Comparison of ENCODE assay signal across 8 cellular contexts in genomic region chr19:40609561-40610395, GRCh38. TPM values are rescaled to one million over a fixed set of nuclear protein-coding genes. Genes with fewer than 3 reads are reported as not detected.
DNase-seq lines count a peak whose midpoint lies in the region; ATAC-seq and TF ChIP-seq lines count a peak whose summit lies in the region.

No MANE protein-coding gene starts in this region.

- peaks cover 39% of the 10 kb centered on the region for H3K4me1 Mint-ChIP-seq in chondrocyte (ENCODE audit: low read depth)

- peak overlapping the region; percentile 67 for H3K27ac Mint-ChIP-seq in chondrocyte (ENCODE audit: unreplicated experiment)

- no peaks in the 10 kb centered on the region for H3K27me3 Mint-ChIP-seq in chondrocyte (ENCODE audit: low read depth)

- DNase-seq in DMS153 treated with DMSO at 0.1 percent for 48 hours (lab: John Stamatoyannopoulos, UW; ENCODE audit: unreplicated experiment) (peak; percentile 76), MV-4-11 (lab: John Stamatoyannopoulos, UW) (peak; percentile 94), chondrocyte (ENCODE audit: low spot score) (no peak), left lobe of liver (ENCODE audit: low spot score) (peak; percentile 88), dedifferentiated amniotic fluid mesenchymal stem cell (ENCODE audit: extremely low spot score) (no peak)
- DNase-seq in activated CD4-positive, alpha-beta T cell treated with anti-CD3 and anti-CD28 coated beads for 1 hour, result peak; percentile 69
- DNase-seq in stimulated activated CD4-positive, alpha-beta T cell treated with anti-CD3 and anti-CD28 coated beads, Interleukin-4, amount 100 ng/mL, for 4 hours, result peak; percentile 84 to 90

- TF ChIP-seq CTCF in chondrocyte (IDR thresholded peaks at IDR 0.05), result no peak

- no peaks in the 10 kb centered on the region for H3K9me3 Mint-ChIP-seq in chondrocyte (ENCODE audit: low read depth)

- ATAC-seq in GM21717 (IDR thresholded peaks at IDR 0.05; ENCODE audit: unreplicated experiment) (peak; percentile 35), left lobe of liver (peak; percentile 78)

- H3K4me3 Mint-ChIP-seq in chondrocyte (ENCODE audit: unreplicated experiment), result peak overlapping the region; percentile 67

- no peaks in the 10 kb centered on the region for H3K36me3 Mint-ChIP-seq in chondrocyte (ENCODE audit: low read depth)

RNA-seq across cellular contexts. Expression of gene LTBP4, which starts 8.6 kb away (rescaled TPM):
- 161 to 311 TPM (median 163 TPM) in 3 replicates for total RNA-seq in chondrocyte
- 41.6 TPM for total RNA-seq in left lobe of liver

RNA-seq across cellular contexts. Expression of gene SHKBP1, which starts 33.1 kb away (rescaled TPM):
- total RNA-seq in chondrocyte (40.9 to 47.8 TPM (median 46.8 TPM) in 3 replicates), left lobe of liver (15.2 TPM)

Comparison
In these comparisons a context has a peak if more than half of its experiments do, and no peak if none do; other contexts are left out.
1. DNase-seq: peak in DMS153 treated with DMSO at 0.1 percent for 48 hours (single experiment), MV-4-11 (single experiment), activated CD4-positive, alpha-beta T cell treated with anti-CD3 and anti-CD28 coated beads for 1 hour (single experiment), left lobe of liver (single experiment) and stimulated activated CD4-positive, alpha-beta T cell treated with anti-CD3 and anti-CD28 coated beads, Interleukin-4, amount 100 ng/mL, for 4 hours (2 of 2); none in chondrocyte (single experiment) and dedifferentiated amniotic fluid mesenchymal stem cell (single experiment).